In genomic region chr7:94069154-94069739, GRCh38 we compare ENCODE assay signal across 11 cellular contexts.
A peak's percentile ranks its signal among the peaks of the same experiment; 100 is the strongest.
DNase-seq lines count a peak whose midpoint lies in the region; ATAC-seq and TF ChIP-seq lines count a peak whose summit lies in the region.
"Had no signal": no experiment of that assay in that cellular context is flagged by ENCODE, and none has a peak within 500 bp of the region (broad histone marks: within the 10 kb centered on the region; RNA-seq: fewer than 3 reads in every experiment).

No MANE protein-coding gene starts in this region.

- ATAC-seq in GM19351 (IDR thresholded peaks at IDR 0.05; ENCODE audit: unreplicated experiment): peak; percentile 67
- ATAC-seq in HG02852 (IDR thresholded peaks at IDR 0.05; ENCODE audit: unreplicated experiment): peak; percentile 89

- no peak overlapping the region for H3K27ac Mint-ChIP-seq in activated naive CD4-positive, alpha-beta T cell treated with anti-CD3 and anti-CD28 coated beads, Interleukin-2, amount 10 ng/mL, durations not matched to agents 7 days and 5 days

- H3K27me3 Mint-ChIP-seq in activated naive CD4-positive, alpha-beta T cell treated with anti-CD3 and anti-CD28 coated beads, Interleukin-2, amount 10 ng/mL, durations not matched to agents 7 days and 5 days: peaks cover 9% of the 10 kb centered on the region

- CTCF ChIA-PET in activated naive CD4-positive, alpha-beta T cell treated with anti-CD3 and anti-CD28 coated beads, Interleukin-2, amount 10 ng/mL, durations not matched to agents 7 days and 5 days (lab: Charles Lee): no interaction called here

- H3K9me3 Mint-ChIP-seq in activated naive CD4-positive, alpha-beta T cell treated with anti-CD3 and anti-CD28 coated beads, Interleukin-2, amount 10 ng/mL, durations not matched to agents 7 days and 5 days: no peaks in the 10 kb centered on the region

- H3K4me3 ChIP-seq in DOHH2 (ENCODE audit: low read length): peak overlapping the region; percentile 65
- H3K4me3 ChIP-seq in OCI-LY3 (ENCODE audit: low read length): no peak overlapping the region
- H3K4me3 ChIP-seq: lung, prostate gland had no signal

- H3K9me2 ChIP-seq in DOHH2 (replicated peaks; ENCODE audit: control insufficient read depth, low read length): no peaks in the 10 kb centered on the region

- no peak for DNase-seq in activated naive CD4-positive, alpha-beta T cell treated with anti-CD3 and anti-CD28 coated beads, Interleukin-2, amount 10 ng/mL, durations not matched to agents 7 days and 5 days
- DNase-seq in HUDEP-2 (lab: John Stamatoyannopoulos, UW; ENCODE audit: unreplicated experiment in 76 of 76) (no peak), UCSD-AML1 (lab: John Stamatoyannopoulos, UW; ENCODE audit: unreplicated experiment) (no peak)
- no peak for DNase-seq in stimulated activated CD4-positive, alpha-beta T cell treated with anti-CD3 and anti-CD28 coated beads, Interleukin-4, amount 100 ng/mL, for 1 hour
- DNase-seq: NCI-H446 treated with DMSO at 0.1 percent for 48 hours had no signal

- no peaks in the 10 kb centered on the region for H3K36me3 Mint-ChIP-seq in activated naive CD4-positive, alpha-beta T cell treated with anti-CD3 and anti-CD28 coated beads, Interleukin-2, amount 10 ng/mL, durations not matched to agents 7 days and 5 days

- H3K9ac ChIP-seq in OCI-LY3 (ENCODE audit: low read length): no peak overlapping the region

- no peak for TF ChIP-seq CTCF in DOHH2 (IDR thresholded peaks at IDR 0.05; ENCODE audit: low read depth, low read length, poor library complexity, severe bottlenecking)
- no peak for TF ChIP-seq CTCF in OCI-LY3 (IDR thresholded peaks at IDR 0.05; ENCODE audit: low read depth, low read length)

- H3K4me1 Mint-ChIP-seq in activated naive CD4-positive, alpha-beta T cell treated with anti-CD3 and anti-CD28 coated beads, Interleukin-2, amount 10 ng/mL, durations not matched to agents 7 days and 5 days: peaks cover 8% of the 10 kb centered on the region

- H3K9me3 ChIP-seq in DOHH2 (ENCODE audit: control insufficient read depth, insufficient read depth, low read length) (peaks cover 4% of the 10 kb centered on the region; the same call in 1 of the 2 replicates), OCI-LY3 (ENCODE audit: insufficient read depth, low read length) (no peaks in the 10 kb centered on the region)
- H3K9me3 ChIP-seq: prostate gland had no signal

- H4K20me1 ChIP-seq in DOHH2 (ENCODE audit: control insufficient read depth, insufficient read depth, low read depth, low read length) (no peaks in the 10 kb centered on the region), OCI-LY3 (ENCODE audit: insufficient read depth, low read length) (no peaks in the 10 kb centered on the region)

- H3F3A ChIP-seq in DOHH2 (ENCODE audit: control insufficient read depth, insufficient read depth): peaks cover 7% of the 10 kb centered on the region; the same call in 1 of the 2 replicates

- H3K4me2 ChIP-seq in DOHH2 (ENCODE audit: low read length) (peak overlapping the region; percentile 75), OCI-LY3 (ENCODE audit: low read length) (peak overlapping the region; percentile 35)

- H2AFZ ChIP-seq in OCI-LY3 (ENCODE audit: low read depth, low read length): no peak overlapping the region; the same call in 1 of the 2 replicates

- H3K4me1 ChIP-seq in DOHH2 (ENCODE audit: control insufficient read depth, low read length): peaks cover 63% of the 10 kb centered on the region
- peaks cover 17% of the 10 kb centered on the region for H3K4me1 ChIP-seq in OCI-LY3 (ENCODE audit: low read length)
- H3K4me1 ChIP-seq: prostate gland had no signal

- H3K79me2 ChIP-seq in DOHH2 (ENCODE audit: control insufficient read depth, low read length): no peaks in the 10 kb centered on the region
- H3K79me2 ChIP-seq in OCI-LY3 (ENCODE audit: low read length): no peaks in the 10 kb centered on the region

- H3K27me3 ChIP-seq in DOHH2 (ENCODE audit: control insufficient read depth, low read length) (no peaks in the 10 kb centered on the region), OCI-LY3 (ENCODE audit: low read depth, low read length) (no peaks in the 10 kb centered on the region)

- H3K36me3 ChIP-seq in DOHH2 (ENCODE audit: control insufficient read depth, low read length): peaks cover 9% of the 10 kb centered on the region
- no peaks in the 10 kb centered on the region for H3K36me3 ChIP-seq in OCI-LY3 (replicated peaks; ENCODE audit: low read depth, low read length)
- H3K36me3 ChIP-seq: prostate gland had no signal

- no peak overlapping the region for H3K4me3 Mint-ChIP-seq in activated naive CD4-positive, alpha-beta T cell treated with anti-CD3 and anti-CD28 coated beads, Interleukin-2, amount 10 ng/mL, durations not matched to agents 7 days and 5 days

- H3K27ac ChIP-seq in DOHH2 (ENCODE audit: low read depth, low read length) (peak overlapping the region; percentile 81), OCI-LY3 (ENCODE audit: low read length) (no peak overlapping the region)
- H3K27ac ChIP-seq: prostate gland had no signal
